Comparison of ENCODE assay signal across 2 cellular contexts in the genomic region with DNA sequence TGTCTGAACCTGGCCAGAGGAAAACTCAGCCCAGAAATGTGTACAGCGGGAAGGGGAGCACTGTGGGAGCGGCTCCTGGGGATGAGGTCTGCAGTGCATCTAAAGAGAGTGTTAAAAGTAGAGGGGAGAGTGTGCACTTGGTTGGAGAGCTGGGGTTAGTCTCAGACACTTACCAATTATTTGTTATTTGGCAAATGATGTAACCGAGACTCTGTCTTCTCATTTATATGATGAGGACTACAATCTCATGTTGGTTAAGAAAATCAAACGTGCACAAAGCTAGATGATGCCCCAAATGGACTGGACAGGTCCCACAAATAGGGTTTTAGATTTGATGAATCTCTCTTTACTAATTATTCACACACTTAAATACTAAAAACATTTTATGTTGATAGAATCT.
TF ChIP-seq lines count a peak whose summit lies in the region.

No MANE protein-coding gene starts in this region.

TF ChIP-seq in WTC11, 78 proteins besides CTCF, POLR2A, EP300 and RAD21:
- TF ChIP-seq ZNF263 (CRISPR knock-in tag; IDR thresholded peaks at IDR 0.05; ENCODE audit: low read depth) (peak; percentile 36; the same call in 1 of the 2 replicates), ZNF671 (CRISPR knock-in tag; IDR thresholded peaks at IDR 0.05) (no peak)

TF ChIP-seq in H1, 55 proteins besides CTCF, POLR2A, EP300 and RAD21:
- TF ChIP-seq CREB1 (IDR thresholded peaks at IDR 0.05): no peak
- no peak for TF ChIP-seq RBBP5 (IDR thresholded peaks at IDR 0.05; ENCODE audit: borderline replicate concordance, low read depth, low read length)
- TF ChIP-seq SRF (IDR thresholded peaks at IDR 0.05; ENCODE audit: low read depth, low read length): no peak
- no peak for TF ChIP-seq MAFK (IDR thresholded peaks at IDR 0.05; ENCODE audit: low read depth, low read length)
- no peak for TF ChIP-seq SP2 (IDR thresholded peaks at IDR 0.05; ENCODE audit: low read length)
- no peak for TF ChIP-seq POLR2AphosphoS5 (IDR thresholded peaks at IDR 0.05; ENCODE audit: low read depth, low read length)
- no peak for TF ChIP-seq GABPA (IDR thresholded peaks at IDR 0.05; ENCODE audit: borderline replicate concordance, insufficient read depth, low read length)
- no peak for TF ChIP-seq CHD7 (IDR thresholded peaks at IDR 0.05; ENCODE audit: insufficient replicate concordance, low read length)
- TF ChIP-seq SIRT6 (IDR thresholded peaks at IDR 0.05; ENCODE audit: low read length): no peak
- TF ChIP-seq SP1 (IDR thresholded peaks at IDR 0.05; ENCODE audit: low read depth, low read length): no peak
- no peak for TF ChIP-seq HDAC2 (IDR thresholded peaks at IDR 0.05; ENCODE audit: borderline replicate concordance in 1 of 2, low read depth in 2 of 2, low read length in 2 of 2)
- TF ChIP-seq NRF1 (IDR thresholded peaks at IDR 0.05; ENCODE audit: low read depth, low read length): no peak
- TF ChIP-seq E2F6 (IDR thresholded peaks at IDR 0.05): no peak
